23 cellular contexts compared by ENCODE assay signal in genomic region chr22:47045691-47046410, GRCh38.
DNase-seq lines count a peak whose midpoint lies in the region; ATAC-seq and TF ChIP-seq lines count a peak whose summit lies in the region.
"Had no signal": no experiment of that assay in that cellular context is flagged by ENCODE, and none has a peak within 500 bp of the region (broad histone marks: within the 10 kb centered on the region; RNA-seq: fewer than 3 reads in every experiment).

No MANE protein-coding gene starts in this region.

- CTCF ChIA-PET in MCF 10A (lab: Yijun Ruan, JAX) = no interaction called here

- no peak overlapping the region for H3K4me3 ChIP-seq in mucosa of descending colon
- H3K4me3 ChIP-seq: Peyer's patch had no signal

- POLR2A ChIA-PET in MCF 10A (lab: Yijun Ruan, JAX) = no interaction called here

- intact Hi-C loops in Right ventricle myocardium inferior (cut with DNase I) (no loop called here), cardiac septum (cut with DNase I) (no loop called here), mucosa of descending colon (cut with DNase I, micrococcal nuclease) (no loop called here), MCF 10A (cut with micrococcal nuclease) (no loop called here)

- DNase-seq in Right ventricle myocardium inferior (ENCODE audit: missing footprints) (peak; percentile 13), cardiac septum (ENCODE audit: low spot score) (no peak), mucosa of descending colon (peak in 2 of 3 donors; percentile 25 to 33), type B pancreatic cell (ENCODE audit: extremely low spot score, unreplicated experiment) (no peak), HUDEP-2 (lab: John Stamatoyannopoulos, UW; ENCODE audit: unreplicated experiment in 76 of 76) (no peak), MCF 10A (ENCODE audit: unreplicated experiment) (no peak), GM19240 (ENCODE audit: insufficient read length, low spot score) (no peak)
- no peak for DNase-seq in effector memory CD8-positive, alpha-beta T cell
- DNase-seq: Caco-2; CD4-positive, alpha-beta T cell; IMR-90; Karpas-422; MM.1S; NCI-H1092 treated with DMSO at 0.1 percent for 48 hours; NCI-H146; NCI-H2029 treated with DMSO at 0.1 percent for 48 hours; NCI-H2171; NCI-H446; NCI-H69; NK-92 treated with Interleukin-12 subunit alpha and Interleukin-12 subunit beta, amount 100 ng/mL, for 24 hours; SHP77 had no signal

- peaks cover 67 to 79% of the 10 kb centered on the region in 2 donors for H3K4me1 Mint-ChIP-seq in effector memory CD8-positive, alpha-beta T cell (ENCODE audit: low read depth in 2 of 2)
- H3K4me1 Mint-ChIP-seq in type B pancreatic cell (ENCODE audit: unreplicated experiment) (peaks cover 30% of the 10 kb centered on the region), MCF 10A (ENCODE audit: insufficient read depth, unreplicated experiment) (no peaks in the 10 kb centered on the region)

- H3K4me1 ChIP-seq in mucosa of descending colon (ENCODE audit: low read depth) = peaks cover 17% of the 10 kb centered on the region
- H3K4me1 ChIP-seq: Caco-2 had no signal

- BruUV-seq in MCF 10A (replicated peaks; lab: Mats Ljungman, UMichigan) = no TSS peak

- TF ChIP-seq CTCF in mucosa of descending colon (IDR thresholded peaks at IDR 0.05) = no peak
- no peak for TF ChIP-seq CTCF in type B pancreatic cell (conservative IDR thresholded peaks at IDR 0.05)
- TF ChIP-seq CTCF in MCF 10A (IDR thresholded peaks at IDR 0.05; ENCODE audit: unreplicated experiment) = no peak

- H3K36me3 ChIP-seq in mucosa of descending colon (ENCODE audit: low read depth) = no peaks in the 10 kb centered on the region
- H3K36me3 ChIP-seq: Peyer's patch had no signal

- no peak for ATAC-seq in Right ventricle myocardium inferior
- no peak for ATAC-seq in effector memory CD8-positive, alpha-beta T cell (replicated peaks)
- no peak for ATAC-seq in mucosa of descending colon

- no peaks in the 10 kb centered on the region for H3K9me3 ChIP-seq in mucosa of descending colon
- H3K9me3 ChIP-seq: Caco-2, Peyer's patch had no signal

- H3K36me3 Mint-ChIP-seq in effector memory CD8-positive, alpha-beta T cell (ENCODE audit: insufficient read depth) = no peaks in the 10 kb centered on the region
- H3K36me3 Mint-ChIP-seq in type B pancreatic cell (peaks cover 3% of the 10 kb centered on the region), MCF 10A (ENCODE audit: insufficient read depth, unreplicated experiment) (peaks cover 11% of the 10 kb centered on the region)

- H3K9me3 Mint-ChIP-seq in effector memory CD8-positive, alpha-beta T cell = no peaks in the 10 kb centered on the region
- H3K9me3 Mint-ChIP-seq in type B pancreatic cell (no peaks in the 10 kb centered on the region), MCF 10A (ENCODE audit: unreplicated experiment) (no peaks in the 10 kb centered on the region)
- H3K9me3 Mint-ChIP-seq: CD4-positive, alpha-beta T cell had no signal

- H3K4me3 Mint-ChIP-seq in effector memory CD8-positive, alpha-beta T cell = peak overlapping the region; percentile 27 to 41
- H3K4me3 Mint-ChIP-seq in type B pancreatic cell (no peak overlapping the region), MCF 10A (ENCODE audit: unreplicated experiment) (no peak overlapping the region)
- H3K4me3 Mint-ChIP-seq: B cell; CD4-positive, alpha-beta T cell had no signal

- H3K27me3 Mint-ChIP-seq in effector memory CD8-positive, alpha-beta T cell = no peaks in the 10 kb centered on the region
- no peaks in the 10 kb centered on the region for H3K27me3 Mint-ChIP-seq in type B pancreatic cell
- H3K27me3 Mint-ChIP-seq in MCF 10A (ENCODE audit: insufficient read depth, unreplicated experiment) = no peaks in the 10 kb centered on the region
- H3K27me3 Mint-ChIP-seq: B cell; CD4-positive, alpha-beta T cell had no signal

- no peak overlapping the region for H3K27ac Mint-ChIP-seq in effector memory CD8-positive, alpha-beta T cell
- H3K27ac Mint-ChIP-seq in type B pancreatic cell (peak overlapping the region; percentile 4), MCF 10A (ENCODE audit: low read depth, unreplicated experiment) (no peak overlapping the region)
- H3K27ac Mint-ChIP-seq: B cell; CD4-positive, alpha-beta T cell had no signal

Comparison
In these comparisons a context has a peak if more than half of its experiments do, and no peak if none do; other contexts are left out.
1. DNase-seq: peak in Right ventricle myocardium inferior (single experiment) and mucosa of descending colon (2 of 3); none in cardiac septum (single experiment), effector memory CD8-positive, alpha-beta T cell (0 of 3), type B pancreatic cell (single experiment), HUDEP-2 (0 of 76), MCF 10A (single experiment) and GM19240 (single experiment).
2. H3K4me3 Mint-ChIP-seq: peak in effector memory CD8-positive, alpha-beta T cell (2 of 2); none in type B pancreatic cell (single experiment) and MCF 10A (single experiment).